Comparison of ENCODE assay signal across 19 cellular contexts in the genomic region with DNA sequence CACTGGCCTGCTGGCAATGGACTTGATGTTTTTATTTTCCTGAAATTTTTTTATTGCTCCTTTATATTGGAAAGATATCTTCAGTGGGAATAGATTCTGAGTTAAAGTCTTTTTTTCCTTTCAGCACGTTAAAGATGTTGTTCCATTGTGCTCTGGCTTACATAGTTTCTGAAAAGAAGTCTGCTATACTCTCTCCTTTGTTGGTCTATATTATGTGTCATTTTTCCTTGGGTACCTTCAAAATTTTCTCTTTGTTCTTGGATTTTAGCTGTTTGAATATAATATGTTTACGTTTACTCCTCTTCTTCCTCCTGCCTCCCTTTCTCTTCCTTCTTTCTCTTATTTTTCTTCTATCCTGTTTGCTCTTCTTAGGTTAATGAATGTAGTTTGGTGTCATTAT.
"Had no signal": no experiment of that assay in that cellular context is flagged by ENCODE, and none has a peak within 500 bp of the region (broad histone marks: within the 10 kb centered on the region; RNA-seq: fewer than 3 reads in every experiment).

No MANE protein-coding gene starts in this region.

- H2AFZ ChIP-seq: hepatocyte, neural progenitor cell had no signal

- DNase-seq: activated CD4-positive, alpha-beta T cell treated with anti-CD3 and anti-CD28 coated beads, Interleukin-2, amount 10 ng/mL, durations not matched to agents 24 days and 14 days; activated CD8-positive, alpha-beta T cell treated with anti-CD3 and anti-CD28 coated beads for 36 hours; activated naive CD4-positive, alpha-beta T cell treated with anti-CD3 and anti-CD28 coated beads for 36 hours; activated T-cell treated with anti-CD3 and anti-CD28 coated beads, Interleukin-2, amount 50 U/mL, for 24 hours; aorta; brain microvascular endothelial cell; central memory CD4-positive, alpha-beta T cell; foreskin keratinocyte; mesenchymal stem cell; naive thymus-derived CD4-positive, alpha-beta T cell; stimulated activated CD4-positive, alpha-beta T cell treated with anti-CD3 and anti-CD28 coated beads, Interleukin-2, amount 100 ng/mL, for 24 hours; stimulated activated naive CD8-positive, alpha-beta T cell treated with anti-CD3 and anti-CD28 coated beads, Interleukin-15, Interleukin-2, amounts not matched to agents 100 U/mL and 50 U/mL, for 24 hours; substantia nigra; tibial artery had no signal

- H3K4me2 ChIP-seq: hepatocyte, neural progenitor cell had no signal

- H3K9ac ChIP-seq: neural progenitor cell had no signal

- H3K9me3 ChIP-seq: prostate gland had no signal

- H3K4me1 ChIP-seq: foreskin keratinocyte, prostate gland had no signal

- H3K4me3 ChIP-seq: coronary artery, hepatocyte, neural progenitor cell, prostate gland, right atrium auricular region, tibial artery had no signal

- H3K36me3 ChIP-seq: brain microvascular endothelial cell, neural progenitor cell, prostate gland, right atrium auricular region, tibial artery had no signal

- H3K79me2 ChIP-seq: hepatocyte had no signal

- ATAC-seq: activated CD8-positive, alpha-beta T cell treated with anti-CD3 and anti-CD28 coated beads for 36 hours; foreskin keratinocyte; naive thymus-derived CD4-positive, alpha-beta T cell; stimulated activated naive CD8-positive, alpha-beta T cell treated with anti-CD3 and anti-CD28 coated beads, Interleukin-15, Interleukin-2, amounts not matched to agents 100 U/mL and 50 U/mL, for 24 hours had no signal

- H3K27me3 ChIP-seq: brain microvascular endothelial cell, foreskin keratinocyte, hepatocyte, neural progenitor cell, right atrium auricular region, tibial artery had no signal

- H3K27ac ChIP-seq: brain microvascular endothelial cell, coronary artery, foreskin keratinocyte, hepatocyte, neural progenitor cell, prostate gland, right atrium auricular region, tibial artery had no signal
